13 cellular contexts compared by ENCODE assay signal in genomic region chr1:206829875-206830274, GRCh38. TPM values are rescaled to one million over a fixed set of nuclear protein-coding genes. Genes with fewer than 3 reads are reported as not detected.
DNase-seq lines count a peak whose midpoint lies in the region; ATAC-seq and TF ChIP-seq lines count a peak whose summit lies in the region.
"Had no signal": no experiment of that assay in that cellular context is flagged by ENCODE, and none has a peak within 500 bp of the region (broad histone marks: within the 10 kb centered on the region; RNA-seq: fewer than 3 reads in every experiment).

No MANE protein-coding gene starts in this region.

- CTCF ChIA-PET in activated CD4-positive, alpha-beta T cell treated with anti-CD3 and anti-CD28 coated beads, Interleukin-2, amount 10 ng/mL, durations not matched to agents 7 days and 5 days (lab: Charles Lee), result interaction anchor here (0.9 to 2.8 kb wide), 3 partner anchors 16 to 82 kb away, joined by 3 to 9 read pairs (median 4); no protein-coding TSS in a partner anchor
- CTCF ChIA-PET in activated CD8-positive, alpha-beta T cell treated with anti-CD3 and anti-CD28 coated beads, Interleukin-2, amount 10 ng/mL, durations not matched to agents 7 days and 5 days (lab: Charles Lee), result interaction anchor here (1.0 to 11.9 kb wide), 11 partner anchors 11 to 104 kb away, joined by 3 to 118 read pairs (median 8); partner anchors contain the start of gene IL20
- CTCF ChIA-PET in Calu3 (lab: Charles Lee), result no interaction called here

- peaks cover 67% of the 10 kb centered on the region for H3K4me1 Mint-ChIP-seq in activated CD4-positive, alpha-beta T cell treated with anti-CD3 and anti-CD28 coated beads, Interleukin-2, amount 10 ng/mL, durations not matched to agents 7 days and 5 days
- H3K4me1 Mint-ChIP-seq in activated CD8-positive, alpha-beta T cell treated with anti-CD3 and anti-CD28 coated beads, Interleukin-2, amount 10 ng/mL, durations not matched to agents 7 days and 5 days (ENCODE audit: low read depth), result peaks cover 79% of the 10 kb centered on the region
- peaks cover 29% of the 10 kb centered on the region for H3K4me1 Mint-ChIP-seq in stimulated activated effector memory CD8-positive, alpha-beta T cell treated with anti-CD3 and anti-CD28 coated beads, Interleukin-12 subunit alpha, Interleukin-12 subunit beta, amount 100 ng/mL, for 72 hours
- no peaks in the 10 kb centered on the region for H3K4me1 Mint-ChIP-seq in Calu3 (ENCODE audit: low read depth, unreplicated experiment)

- peaks cover 9% of the 10 kb centered on the region for H3K27me3 Mint-ChIP-seq in activated CD4-positive, alpha-beta T cell treated with anti-CD3 and anti-CD28 coated beads, Interleukin-2, amount 10 ng/mL, durations not matched to agents 7 days and 5 days
- no peaks in the 10 kb centered on the region for H3K27me3 Mint-ChIP-seq in activated CD8-positive, alpha-beta T cell treated with anti-CD3 and anti-CD28 coated beads, Interleukin-2, amount 10 ng/mL, durations not matched to agents 7 days and 5 days (ENCODE audit: low read depth)
- peaks cover 93% of the 10 kb centered on the region for H3K27me3 Mint-ChIP-seq in Calu3 (ENCODE audit: unreplicated experiment)

- no peak for TF ChIP-seq CTCF in Calu3 (IDR thresholded peaks at IDR 0.05; ENCODE audit: unreplicated experiment)

- POLR2A ChIA-PET in activated CD4-positive, alpha-beta T cell treated with anti-CD3 and anti-CD28 coated beads, Interleukin-2, amount 10 ng/mL, durations not matched to agents 7 days and 5 days (lab: Charles Lee), result no interaction called here
- POLR2A ChIA-PET in activated CD8-positive, alpha-beta T cell treated with anti-CD3 and anti-CD28 coated beads, Interleukin-2, amount 10 ng/mL, durations not matched to agents 7 days and 5 days (lab: Charles Lee), result interaction anchor here (0.7 kb wide), 1 partner anchor 1171 kb away, joined by 3 read pairs; no protein-coding TSS in a partner anchor

- peak overlapping the region; percentile 92 for H3K27ac Mint-ChIP-seq in activated CD4-positive, alpha-beta T cell treated with anti-CD3 and anti-CD28 coated beads, Interleukin-2, amount 10 ng/mL, durations not matched to agents 7 days and 5 days
- H3K27ac Mint-ChIP-seq in activated CD8-positive, alpha-beta T cell treated with anti-CD3 and anti-CD28 coated beads, Interleukin-2, amount 10 ng/mL, durations not matched to agents 7 days and 5 days, result peak overlapping the region; percentile 92
- peak overlapping the region; percentile 17 for H3K27ac Mint-ChIP-seq in stimulated activated effector memory CD8-positive, alpha-beta T cell treated with anti-CD3 and anti-CD28 coated beads, Interleukin-12 subunit alpha, Interleukin-12 subunit beta, amount 100 ng/mL, for 72 hours
- no peak overlapping the region for H3K27ac Mint-ChIP-seq in Calu3 (ENCODE audit: unreplicated experiment)

- peak; percentile 48 for ATAC-seq in activated CD8-positive, alpha-beta T cell treated with anti-CD3 and anti-CD28 coated beads, Interleukin-2, amount 10 ng/mL, durations not matched to agents 7 days and 5 days
- peak; percentile 51 for ATAC-seq in stimulated activated effector memory CD8-positive, alpha-beta T cell treated with anti-CD3 and anti-CD28 coated beads, Interleukin-12 subunit alpha, Interleukin-12 subunit beta, amount 100 ng/mL, for 72 hours
- ATAC-seq in HG03097 (IDR thresholded peaks at IDR 0.05; ENCODE audit: low FRiP score, unreplicated experiment), result no peak

- intact Hi-C loops in Calu3 (cut with micrococcal nuclease; ENCODE audit: unreplicated experiment), result no loop called here

- H3K9me3 Mint-ChIP-seq in activated CD4-positive, alpha-beta T cell treated with anti-CD3 and anti-CD28 coated beads, Interleukin-2, amount 10 ng/mL, durations not matched to agents 7 days and 5 days, result peaks cover 4% of the 10 kb centered on the region
- H3K9me3 Mint-ChIP-seq in activated CD8-positive, alpha-beta T cell treated with anti-CD3 and anti-CD28 coated beads, Interleukin-2, amount 10 ng/mL, durations not matched to agents 7 days and 5 days (ENCODE audit: insufficient read depth), result no peaks in the 10 kb centered on the region
- H3K9me3 Mint-ChIP-seq in stimulated activated effector memory CD8-positive, alpha-beta T cell treated with anti-CD3 and anti-CD28 coated beads, Interleukin-12 subunit alpha, Interleukin-12 subunit beta, amount 100 ng/mL, for 72 hours, result no peaks in the 10 kb centered on the region
- no peaks in the 10 kb centered on the region for H3K9me3 Mint-ChIP-seq in Calu3 (ENCODE audit: low read depth, unreplicated experiment)
- H3K9me3 Mint-ChIP-seq: activated T-helper 2 cell treated with anti-CD3 and anti-CD28 coated beads, Interferon-gamma antibody, Interleukin-2, Interleukin-4, amounts not matched to agents 10 μg/mL and 5 μg/mL and 100 μg/mL, durations not matched to agents 14 hours and 24 hours and 36 hours had no signal

- DNase-seq in activated CD4-positive, alpha-beta T cell treated with anti-CD3 and anti-CD28 coated beads, Interleukin-2, amount 10 ng/mL, durations not matched to agents 7 days and 5 days, result no peak
- no peak for DNase-seq in activated CD4-positive, alpha-beta T cell treated with anti-CD3 and anti-CD28 coated beads for 48 hours
- DNase-seq in NOMO-1 (lab: John Stamatoyannopoulos, UW; ENCODE audit: unreplicated experiment in 2 of 2), result peak; percentile 78 to 87
- peak; percentile 23 for DNase-seq in activated CD8-positive, alpha-beta T cell treated with anti-CD3 and anti-CD28 coated beads, Interleukin-2, amount 10 ng/mL, durations not matched to agents 7 days and 5 days
- no peak for DNase-seq in stimulated activated effector memory CD8-positive, alpha-beta T cell treated with anti-CD3 and anti-CD28 coated beads, Interleukin-12 subunit alpha, Interleukin-12 subunit beta, amount 100 ng/mL, for 72 hours (ENCODE audit: low spot score in 2 of 2)
- DNase-seq in cortex of kidney (lab: John Stamatoyannopoulos, UW), result no peak
- no peak for DNase-seq in Calu3
- DNase-seq: T-helper 1 cell had no signal

- H3K36me3 Mint-ChIP-seq in activated CD4-positive, alpha-beta T cell treated with anti-CD3 and anti-CD28 coated beads, Interleukin-2, amount 10 ng/mL, durations not matched to agents 7 days and 5 days (ENCODE audit: low read depth), result no peaks in the 10 kb centered on the region
- H3K36me3 Mint-ChIP-seq in activated CD8-positive, alpha-beta T cell treated with anti-CD3 and anti-CD28 coated beads, Interleukin-2, amount 10 ng/mL, durations not matched to agents 7 days and 5 days (ENCODE audit: low read depth), result no peaks in the 10 kb centered on the region
- H3K36me3 Mint-ChIP-seq in stimulated activated effector memory CD8-positive, alpha-beta T cell treated with anti-CD3 and anti-CD28 coated beads, Interleukin-12 subunit alpha, Interleukin-12 subunit beta, amount 100 ng/mL, for 72 hours, result no peaks in the 10 kb centered on the region
- H3K36me3 Mint-ChIP-seq in Calu3 (ENCODE audit: insufficient read depth, unreplicated experiment), result no peaks in the 10 kb centered on the region

- H3K4me3 Mint-ChIP-seq in activated CD4-positive, alpha-beta T cell treated with anti-CD3 and anti-CD28 coated beads, Interleukin-2, amount 10 ng/mL, durations not matched to agents 7 days and 5 days, result no peak overlapping the region
- H3K4me3 Mint-ChIP-seq in activated CD8-positive, alpha-beta T cell treated with anti-CD3 and anti-CD28 coated beads, Interleukin-2, amount 10 ng/mL, durations not matched to agents 7 days and 5 days, result peak overlapping the region; percentile 9
- no peak overlapping the region for H3K4me3 Mint-ChIP-seq in stimulated activated effector memory CD8-positive, alpha-beta T cell treated with anti-CD3 and anti-CD28 coated beads, Interleukin-12 subunit alpha, Interleukin-12 subunit beta, amount 100 ng/mL, for 72 hours
- H3K4me3 Mint-ChIP-seq in Calu3 (ENCODE audit: low read depth, unreplicated experiment), result no peak overlapping the region

- BruUV-seq in Calu3 (replicated peaks; lab: Mats Ljungman, UMichigan), result no TSS peak

RNA-seq across cellular contexts. Expression of gene IL20, which starts 35.5 kb away (rescaled TPM):
- total RNA-seq in activated CD4-positive, alpha-beta T cell treated with anti-CD3 and anti-CD28 coated beads, Interleukin-2, amount 10 ng/mL, durations not matched to agents 7 days and 5 days, result not detected
- total RNA-seq in activated CD8-positive, alpha-beta T cell treated with anti-CD3 and anti-CD28 coated beads, Interleukin-2, amount 10 ng/mL, durations not matched to agents 7 days and 5 days, result not detected
- total RNA-seq in Calu3 (2022), result not detected in 2 replicates
- total RNA-seq: A172; activated T-helper 2 cell treated with anti-CD3 and anti-CD28 coated beads, Interferon-gamma antibody, Interleukin-2, Interleukin-4, amounts not matched to agents 10 μg/mL and 5 μg/mL and 100 μg/mL, durations not matched to agents 14 hours and 24 hours and 36 hours; lung; Peyer's patch had no signal

RNA-seq across cellular contexts. Expression of gene IL10, which starts 57.6 kb away (rescaled TPM):
- under 1 TPM; 0.12 to 0.15 TPM for total RNA-seq in activated CD4-positive, alpha-beta T cell treated with anti-CD3 and anti-CD28 coated beads, Interleukin-2, amount 10 ng/mL, durations not matched to agents 7 days and 5 days
- under 1 TPM in 1 of 2 experiments, not detected in 1; 0.32 TPM for total RNA-seq in activated CD8-positive, alpha-beta T cell treated with anti-CD3 and anti-CD28 coated beads, Interleukin-2, amount 10 ng/mL, durations not matched to agents 7 days and 5 days
- not detected in 2 replicates for total RNA-seq in Calu3 (2022)
- total RNA-seq: A172 had no signal

RNA-seq across cellular contexts. Expression of gene IL19, which starts 59.3 kb away (rescaled TPM):
- not detected for total RNA-seq in activated CD4-positive, alpha-beta T cell treated with anti-CD3 and anti-CD28 coated beads, Interleukin-2, amount 10 ng/mL, durations not matched to agents 7 days and 5 days
- not detected for total RNA-seq in activated CD8-positive, alpha-beta T cell treated with anti-CD3 and anti-CD28 coated beads, Interleukin-2, amount 10 ng/mL, durations not matched to agents 7 days and 5 days
- total RNA-seq in Calu3 (2022), result not detected in 2 replicates
- total RNA-seq: A172; activated T-helper 2 cell treated with anti-CD3 and anti-CD28 coated beads, Interferon-gamma antibody, Interleukin-2, Interleukin-4, amounts not matched to agents 10 μg/mL and 5 μg/mL and 100 μg/mL, durations not matched to agents 14 hours and 24 hours and 36 hours; Peyer's patch had no signal

Comparison
In these comparisons a context has a peak if more than half of its experiments do, and no peak if none do; other contexts are left out.
1. DNase-seq: peak in NOMO-1 (2 of 2) and activated CD8-positive, alpha-beta T cell treated with anti-CD3 and anti-CD28 coated beads, Interleukin-2, amount 10 ng/mL, durations not matched to agents 7 days and 5 days (single experiment); none in activated CD4-positive, alpha-beta T cell treated with anti-CD3 and anti-CD28 coated beads, Interleukin-2, amount 10 ng/mL, durations not matched to agents 7 days and 5 days (single experiment), activated CD4-positive, alpha-beta T cell treated with anti-CD3 and anti-CD28 coated beads for 48 hours (single experiment), stimulated activated effector memory CD8-positive, alpha-beta T cell treated with anti-CD3 and anti-CD28 coated beads, Interleukin-12 subunit alpha, Interleukin-12 subunit beta, amount 100 ng/mL, for 72 hours (0 of 2), cortex of kidney (single experiment) and Calu3 (single experiment).